In the genomic region with DNA sequence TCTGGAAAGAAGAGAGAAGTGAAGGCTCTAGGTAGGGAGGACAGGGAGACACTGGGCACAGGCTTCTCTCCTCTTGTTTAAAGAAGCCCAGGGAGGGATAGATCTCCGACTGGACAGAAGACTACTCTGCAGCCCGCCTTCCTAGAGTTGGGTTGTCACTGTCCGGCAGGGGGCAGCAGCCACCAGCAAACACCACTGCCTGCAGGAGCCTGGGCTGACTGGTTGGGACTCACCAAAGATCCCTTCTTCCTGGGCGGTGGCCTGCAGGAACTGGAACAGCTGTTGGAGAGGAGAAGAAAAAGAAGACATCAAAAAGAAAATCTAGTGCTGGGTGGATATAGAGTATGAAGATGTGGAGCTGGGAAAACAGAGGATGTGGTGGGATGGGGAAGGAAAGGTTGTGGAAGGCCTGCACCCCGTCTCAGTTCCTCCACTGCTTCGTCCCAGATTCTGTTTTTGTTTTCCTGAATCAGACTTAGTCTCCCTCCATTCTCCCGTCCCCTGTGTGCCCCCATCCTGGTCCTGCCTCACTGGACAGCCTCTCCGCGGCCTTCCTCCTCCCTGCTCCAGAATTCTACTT, we compare ENCODE assay signal across 8 cellular contexts. TPM values are rescaled to one million over a fixed set of nuclear protein-coding genes. Genes with fewer than 3 reads are reported as not detected.
DNase-seq lines count a peak whose midpoint lies in the region; ATAC-seq and TF ChIP-seq lines count a peak whose summit lies in the region.
"Not testable (repeated sequence)": the region's sequence is repeated elsewhere in the genome, so short reads cannot be mapped to it uniquely, and the experiment has no call there.

No MANE protein-coding gene starts in this region.

- H3K27me3 Mint-ChIP-seq in activated naive CD8-positive, alpha-beta T cell treated with anti-CD3 and anti-CD28 coated beads, Interleukin-2, amount 10 ng/mL, durations not matched to agents 7 days and 5 days; glutamatergic neuron (ENCODE audit: unreplicated experiment): not testable (repeated sequence)

- not testable (repeated sequence) for H3K36me3 ChIP-seq in ovary, upper lobe of left lung

- POLR2A ChIA-PET in activated naive CD8-positive, alpha-beta T cell treated with anti-CD3 and anti-CD28 coated beads, Interleukin-2, amount 10 ng/mL, durations not matched to agents 7 days and 5 days (lab: Charles Lee) = not testable (repeated sequence)

- not testable (repeated sequence) for H3K4me3 ChIP-seq in ovary, upper lobe of left lung

- not testable (repeated sequence) for H3K36me3 Mint-ChIP-seq in activated naive CD8-positive, alpha-beta T cell treated with anti-CD3 and anti-CD28 coated beads, Interleukin-2, amount 10 ng/mL, durations not matched to agents 7 days and 5 days; glutamatergic neuron (ENCODE audit: unreplicated experiment)

- TF ChIP-seq CTCF in GM13977 (IDR thresholded peaks at IDR 0.05; ENCODE audit: extremely low read depth, insufficient read depth, missing control alignments) (peak; percentile 89), glutamatergic neuron (IDR thresholded peaks at IDR 0.05; ENCODE audit: partially characterized antibody, unreplicated experiment) (peak; percentile 85), ovary (IDR thresholded peaks at IDR 0.05) (peak; percentile 45 to 63 (median 63)), upper lobe of left lung (IDR thresholded peaks at IDR 0.05) (peak; percentile 61 to 86 (median 77))

- TF ChIP-seq POLR2A in ovary (IDR thresholded peaks at IDR 0.05); upper lobe of left lung (IDR thresholded peaks at IDR 0.05): not testable (repeated sequence)

- not testable (repeated sequence) for H3K9me3 ChIP-seq in ovary, upper lobe of left lung

- H3K4me1 ChIP-seq in ovary (ENCODE audit: insufficient read depth); upper lobe of left lung: not testable (repeated sequence)

- not testable (repeated sequence) for H3K4me3 Mint-ChIP-seq in activated naive CD8-positive, alpha-beta T cell treated with anti-CD3 and anti-CD28 coated beads, Interleukin-2, amount 10 ng/mL, durations not matched to agents 7 days and 5 days; glutamatergic neuron (ENCODE audit: unreplicated experiment)

- intact Hi-C loops in ovary (cut with DNase I) = loop anchor here in 2 of 4 donors (5.0 kb wide), 2 partner anchors 313 to 318 kb away; no protein-coding TSS in a partner anchor

- in situ Hi-C loops in GM13977 (cut with MboI; ENCODE audit: low pct_unique_long_range_greater_than_20kb, low sequenced_read_pairs, unreplicated experiment) = not testable (repeated sequence)

- peak; percentile 57 for DNase-seq in GM13977 (ENCODE audit: low spot score)
- peak; percentile 66 for DNase-seq in NCI-H1694 treated with DMSO at 0.1 percent for 48 hours (lab: John Stamatoyannopoulos, UW)
- peak in 4 of 5 donors; percentile 22 to 58 (median 43) for DNase-seq in T-helper 1 cell
- peak; percentile 79 for DNase-seq in activated naive CD8-positive, alpha-beta T cell treated with anti-CD3 and anti-CD28 coated beads, Interleukin-2, amount 10 ng/mL, durations not matched to agents 7 days and 5 days
- DNase-seq in glutamatergic neuron = peak; percentile 91
- peak; percentile 74 to 88 (median 83) for DNase-seq in ovary
- peak; percentile 81 to 88 for DNase-seq in upper lobe of left lung

- peak; percentile 87 for ATAC-seq in HG02884 (IDR thresholded peaks at IDR 0.05; ENCODE audit: unreplicated experiment)
- ATAC-seq in activated naive CD8-positive, alpha-beta T cell treated with anti-CD3 and anti-CD28 coated beads, Interleukin-2, amount 10 ng/mL, durations not matched to agents 7 days and 5 days (ENCODE audit: low read depth) = peak; percentile 83
- ATAC-seq in upper lobe of left lung (ENCODE audit: low FRiP score in 2 of 2) = peak; percentile 78 to 92

- TF ChIP-seq EP300 in ovary (IDR thresholded peaks at IDR 0.05); upper lobe of left lung (IDR thresholded peaks at IDR 0.05): not testable (repeated sequence)

- peak overlapping the region; percentile 72 for H3K27ac Mint-ChIP-seq in activated naive CD8-positive, alpha-beta T cell treated with anti-CD3 and anti-CD28 coated beads, Interleukin-2, amount 10 ng/mL, durations not matched to agents 7 days and 5 days
- H3K27ac Mint-ChIP-seq in glutamatergic neuron (ENCODE audit: unreplicated experiment) = peak overlapping the region; percentile 22

- H3K27me3 ChIP-seq in ovary, upper lobe of left lung: not testable (repeated sequence)

- not testable (repeated sequence) for H3K9me3 Mint-ChIP-seq in activated naive CD8-positive, alpha-beta T cell treated with anti-CD3 and anti-CD28 coated beads, Interleukin-2, amount 10 ng/mL, durations not matched to agents 7 days and 5 days; glutamatergic neuron (ENCODE audit: unreplicated experiment)

- not testable (repeated sequence) for H3K27ac ChIP-seq in ovary, upper lobe of left lung

- H3K4me1 Mint-ChIP-seq in activated naive CD8-positive, alpha-beta T cell treated with anti-CD3 and anti-CD28 coated beads, Interleukin-2, amount 10 ng/mL, durations not matched to agents 7 days and 5 days; glutamatergic neuron (ENCODE audit: low read depth, unreplicated experiment): not testable (repeated sequence)

- 49 to 58% (median 53%) methylated on average over 8 to 9 of the region's 9 CpGs for WGBS in ovary, 3 donors
- WGBS in upper lobe of left lung, 2 donors = 44 to 49% methylated on average over 7 to 9 of the region's 9 CpGs

RNA-seq across cellular contexts. Expression of a gene that starts 11.6 kb away (rescaled TPM):
- total RNA-seq in activated naive CD8-positive, alpha-beta T cell treated with anti-CD3 and anti-CD28 coated beads, Interleukin-2, amount 10 ng/mL, durations not matched to agents 7 days and 5 days = 10 to 100 TPM; 34.8 to 38.2 TPM
- total RNA-seq in glutamatergic neuron (ENCODE audit: unreplicated experiment) (50.3 TPM), ovary (10 to 100 TPM; 15.3 to 33.6 (median 29.2) TPM), upper lobe of left lung (10 to 100 TPM; 18.9 to 23.3 (median 22.2) TPM)
- 10 to 100 TPM; 25.0 to 30.2 TPM for polyA plus RNA-seq in ovary
